28 cellular contexts compared by ENCODE assay signal in genomic region chr10:118778727-118779126, GRCh38.
"Had no signal": no experiment of that assay in that cellular context is flagged by ENCODE, and none has a peak within 500 bp of the region (broad histone marks: within the 10 kb centered on the region; RNA-seq: fewer than 3 reads in every experiment).

No MANE protein-coding gene starts in this region.

- H3K9me3 ChIP-seq: neutrophil, right atrium auricular region, testis, thyroid gland, transverse colon, upper lobe of left lung, vagina had no signal

- H3K27me3 ChIP-seq: left lung, neutrophil, right atrium auricular region, stomach, testis, thyroid gland, transverse colon, upper lobe of left lung, vagina had no signal

- ATAC-seq: heart right ventricle; left cardiac atrium; left lung; mucosa of descending colon; naive thymus-derived CD4-positive, alpha-beta T cell; natural killer cell treated with Interleukin-12 subunit alpha and Interleukin-12 subunit beta and Interleukin-15 and Interleukin-18, amount 100 ng/mL, for 72 hours; sciatic nerve; stimulated activated naive B cell treated with anti-CD40 and anti-IgM and Interleukin-4, amounts not matched to agents 10 μg/mL and 1 μg/mL and 100 μg/mL, for 72 hours; stimulated activated naive CD8-positive, alpha-beta T cell treated with anti-CD3 and anti-CD28 coated beads, Interleukin-15, Interleukin-2, amounts not matched to agents 100 U/mL and 50 U/mL, for 24 hours had no signal

- H3K4me3 ChIP-seq: heart right ventricle, left lung, lung, mucosa of descending colon, right atrium auricular region, skin epidermis, stomach, testis, thyroid gland, transverse colon, upper lobe of left lung, vagina had no signal

- H3K27ac ChIP-seq: heart right ventricle, left lung, neutrophil, right atrium auricular region, skin epidermis, stomach, testis, thyroid gland, transverse colon, upper lobe of left lung, vagina had no signal

- DNase-seq: heart right ventricle; hippocampal formation; kidney glomerular epithelial cell; left cardiac atrium; left lung; midbrain; mucosa of descending colon; naive thymus-derived CD4-positive, alpha-beta T cell; occipital lobe; stimulated activated CD4-positive, alpha-beta T cell treated with anti-CD3 and anti-CD28 coated beads, Interleukin-12 subunit alpha, Interleukin-12 subunit beta, amount 100 ng/mL, for 4 hours; stimulated activated CD4-positive, alpha-beta T cell treated with anti-CD3 and anti-CD28 coated beads, Interleukin-15, amount 100 ng/mL, for 24 hours; stimulated activated CD4-positive, alpha-beta T cell treated with anti-CD3 and anti-CD28 coated beads, Interleukin-2, amount 100 ng/mL, for 24 hours; stimulated activated CD4-positive, alpha-beta T cell treated with anti-CD3 and anti-CD28 coated beads, Interleukin-4, amount 100 ng/mL, for 1 hour; stimulated activated naive B cell treated with anti-CD40 and anti-IgM and Interleukin-4, amounts not matched to agents 10 μg/mL and 1 μg/mL and 100 μg/mL, for 72 hours; stimulated activated naive CD8-positive, alpha-beta T cell treated with anti-CD3 and anti-CD28 coated beads, Interleukin-15, Interleukin-2, amounts not matched to agents 100 U/mL and 50 U/mL, for 24 hours; stomach; testis; thyroid gland; transverse colon; upper lobe of left lung had no signal

- H3K4me1 ChIP-seq: heart right ventricle, left lung, right atrium auricular region, stomach, testis, thyroid gland, transverse colon, upper lobe of left lung, vagina had no signal

- FAIRE-seq: keratinocyte had no signal

- H3K36me3 ChIP-seq: heart right ventricle, left lung, neutrophil, right atrium auricular region, stomach, thyroid gland, transverse colon, upper lobe of left lung, vagina had no signal
